22 cellular contexts compared by ENCODE assay signal in the genomic region with DNA sequence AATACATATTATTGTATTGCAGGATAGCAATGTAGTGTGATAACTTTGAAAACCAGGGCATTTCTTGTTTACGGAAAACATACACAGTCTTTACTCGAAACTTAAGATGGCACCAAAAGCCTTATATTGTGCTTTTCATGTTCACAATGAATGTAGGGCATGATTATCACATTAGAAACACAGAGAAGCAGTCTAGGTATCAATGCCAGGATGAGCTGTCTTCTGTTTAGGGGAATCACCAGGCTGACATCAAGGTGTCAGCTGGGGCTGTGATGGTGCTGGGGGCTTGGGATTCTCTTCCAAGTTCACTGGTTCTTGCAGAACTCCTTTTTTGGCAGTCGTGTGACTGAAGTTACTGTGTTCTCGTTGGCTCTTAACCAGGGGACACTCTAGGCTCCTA.
DNase-seq lines count a peak whose midpoint lies in the region; ATAC-seq and TF ChIP-seq lines count a peak whose summit lies in the region.
"Had no signal": no experiment of that assay in that cellular context is flagged by ENCODE, and none has a peak within 500 bp of the region (broad histone marks: within the 10 kb centered on the region; RNA-seq: fewer than 3 reads in every experiment).

No MANE protein-coding gene starts in this region.

- H3K9me3 Mint-ChIP-seq in stimulated activated effector memory CD8-positive, alpha-beta T cell treated with anti-CD3 and anti-CD28 coated beads, Interleukin-12 subunit alpha, Interleukin-12 subunit beta, amount 100 ng/mL, for 72 hours = peaks cover 6% of the 10 kb centered on the region
- peaks cover 0 to 10% (median 6%) of the 10 kb centered on the region in 7 donors for H3K9me3 Mint-ChIP-seq in CD14-positive monocyte

- H3K4ac ChIP-seq in IMR-90 (ENCODE audit: low read depth, low read length) = no peak overlapping the region

- TF ChIP-seq POLR2A in IMR-90 (IDR thresholded peaks at IDR 0.05; ENCODE audit: low read depth, low read length) = no peak

- no peak overlapping the region for H2BK5ac ChIP-seq in IMR-90 (ENCODE audit: low read depth, low read length, poor library complexity, severe bottlenecking)

- no peak overlapping the region for H3K23ac ChIP-seq in IMR-90 (ENCODE audit: low read depth, low read length)

- H2AK9ac ChIP-seq in IMR-90 (replicated peaks; ENCODE audit: low read depth, low read length, poor library complexity) = no peak overlapping the region

- no peaks in the 10 kb centered on the region for H3K36me3 ChIP-seq in IMR-90 (ENCODE audit: control insufficient read depth, insufficient read depth, low read length)
- H3K36me3 ChIP-seq: BLaER1 treated with 17β-estradiol and CSF1 and Interleukin-3, amounts not matched to agents 10 nM and 100 nM had no signal

- no peak overlapping the region for H3K18ac ChIP-seq in IMR-90 (ENCODE audit: low read depth, low read length)

- no peak overlapping the region for H2BK15ac ChIP-seq in IMR-90 (ENCODE audit: low read depth, low read length)

- no peak overlapping the region for H2AK5ac ChIP-seq in IMR-90 (ENCODE audit: low read depth, low read length)

- no peaks in the 10 kb centered on the region for H3K36me3 Mint-ChIP-seq in T-helper 17 cell (ENCODE audit: low read depth)
- H3K36me3 Mint-ChIP-seq in stimulated activated effector memory CD8-positive, alpha-beta T cell treated with anti-CD3 and anti-CD28 coated beads, Interleukin-12 subunit alpha, Interleukin-12 subunit beta, amount 100 ng/mL, for 72 hours = no peaks in the 10 kb centered on the region
- no peaks in the 10 kb centered on the region for H3K36me3 Mint-ChIP-seq in CD14-positive monocyte
- H3K36me3 Mint-ChIP-seq: CD4-positive, alpha-beta memory T cell; CD4-positive, CD25-positive, alpha-beta regulatory T cell; CD8-positive, alpha-beta memory T cell had no signal

- POLR2A ChIA-PET in IMR-90 (lab: Charles Lee; ENCODE audit: unreplicated experiment) = no interaction called here

- no TSS peak for BruUV-seq in IMR-90 (replicated peaks; lab: Mats Ljungman, UMichigan)

- no peaks in the 10 kb centered on the region for H3K27me3 ChIP-seq in IMR-90 (ENCODE audit: control insufficient read depth, insufficient read depth, low read length)
- H3K27me3 ChIP-seq: BLaER1 treated with 17β-estradiol and CSF1 and Interleukin-3, amounts not matched to agents 10 nM and 100 nM had no signal

- H3K27ac Mint-ChIP-seq in T-helper 17 cell = no peak overlapping the region
- peak overlapping the region; percentile 52 for H3K27ac Mint-ChIP-seq in stimulated activated effector memory CD8-positive, alpha-beta T cell treated with anti-CD3 and anti-CD28 coated beads, Interleukin-12 subunit alpha, Interleukin-12 subunit beta, amount 100 ng/mL, for 72 hours
- no peak overlapping the region for H3K27ac Mint-ChIP-seq in CD14-positive monocyte
- H3K27ac Mint-ChIP-seq: B cell; CD4-positive, alpha-beta memory T cell; CD8-positive, alpha-beta memory T cell had no signal

- H3K14ac ChIP-seq in IMR-90 (replicated peaks; ENCODE audit: low read depth, low read length) = no peak overlapping the region

- H3K4me3 ChIP-seq in IMR-90 (ENCODE audit: insufficient read depth, low read depth, low read length) = no peak overlapping the region
- H3K4me3 ChIP-seq: A549; BLaER1 treated with 17β-estradiol and CSF1 and Interleukin-3, amounts not matched to agents 10 nM and 100 nM; GM12878 had no signal

- H3K4me1 ChIP-seq in IMR-90 (ENCODE audit: control insufficient read depth, insufficient read depth, low read length) = no peaks in the 10 kb centered on the region
- H3K4me1 ChIP-seq: A549; BLaER1 treated with 17β-estradiol and CSF1 and Interleukin-3, amounts not matched to agents 10 nM and 100 nM had no signal

- H3K4me1 Mint-ChIP-seq in T-helper 17 cell (no peaks in the 10 kb centered on the region), CD14-positive monocyte (no peaks in the 10 kb centered on the region)
- H3K4me1 Mint-ChIP-seq in stimulated activated effector memory CD8-positive, alpha-beta T cell treated with anti-CD3 and anti-CD28 coated beads, Interleukin-12 subunit alpha, Interleukin-12 subunit beta, amount 100 ng/mL, for 72 hours = peaks cover 4% of the 10 kb centered on the region
- H3K4me1 Mint-ChIP-seq: B cell; CD4-positive, alpha-beta memory T cell; CD4-positive, CD25-positive, alpha-beta regulatory T cell; CD8-positive, alpha-beta memory T cell had no signal

- TF ChIP-seq CTCF in IMR-90 (conservative IDR thresholded peaks at IDR 0.05; ENCODE audit: low read depth, low read length) (no peak), CD14-positive monocyte (IDR thresholded peaks at IDR 0.05) (no peak)

- H3K9me1 ChIP-seq in IMR-90 (ENCODE audit: insufficient read depth, low read length) = no peaks in the 10 kb centered on the region

- H4K20me1 ChIP-seq in IMR-90 (ENCODE audit: insufficient read depth, low read length) = no peaks in the 10 kb centered on the region
- H4K20me1 ChIP-seq: BLaER1 treated with 17β-estradiol and CSF1 and Interleukin-3, amounts not matched to agents 10 nM and 100 nM had no signal

- TF ChIP-seq RAD21 in IMR-90 (IDR thresholded peaks at IDR 0.05; ENCODE audit: low read length) = no peak

- ATAC-seq in IMR-90 (ENCODE audit: low read depth) = no peak
- no peak for ATAC-seq in T-helper 17 cell
- ATAC-seq in stimulated activated effector memory CD8-positive, alpha-beta T cell treated with anti-CD3 and anti-CD28 coated beads, Interleukin-12 subunit alpha, Interleukin-12 subunit beta, amount 100 ng/mL, for 72 hours = peak; percentile 69
- ATAC-seq: A549, GM12878 had no signal

- no peaks in the 10 kb centered on the region for H3K79me1 ChIP-seq in IMR-90 (ENCODE audit: low read depth in 1 of 2, low read length in 2 of 2)

- peak overlapping the region; percentile 26 for H2AFZ ChIP-seq in IMR-90 (replicated peaks; ENCODE audit: low read length, poor library complexity)

- CTCF ChIA-PET in IMR-90 (lab: Yijun Ruan, JAX) = interaction anchor here (0.6 to 0.7 kb wide), 2 partner anchors 29 to 385 kb away, joined by 3 read pairs; no protein-coding TSS in a partner anchor

- H3K56ac ChIP-seq in IMR-90 (ENCODE audit: extremely low read depth, insufficient read depth, low read length) = no peak overlapping the region

- H3K27me3 Mint-ChIP-seq in T-helper 17 cell (no peaks in the 10 kb centered on the region), CD14-positive monocyte (ENCODE audit: low read depth in 3 of 3) (no peaks in the 10 kb centered on the region)
- H3K27me3 Mint-ChIP-seq: B cell; CD4-positive, alpha-beta memory T cell; CD4-positive, CD25-positive, alpha-beta regulatory T cell; CD8-positive, alpha-beta memory T cell had no signal

- dilution Hi-C loops in IMR-90 (cut with HindIII; ENCODE audit: low sequenced_read_pairs, unreplicated experiment) = no loop called here

- H3K4me2 ChIP-seq in IMR-90 (ENCODE audit: low read depth, low read length) = no peak overlapping the region
- H3K4me2 ChIP-seq: A549; BLaER1 treated with 17β-estradiol and CSF1 and Interleukin-3, amounts not matched to agents 10 nM and 100 nM had no signal

- in situ Hi-C loops in IMR-90 (cut with MboI; ENCODE audit: low sequenced_read_pairs) = no loop called here

- H4K91ac ChIP-seq in IMR-90 (ENCODE audit: insufficient read depth, low read depth, low read length) = no peak overlapping the region

- H3K27ac ChIP-seq in IMR-90 (ENCODE audit: insufficient read depth, low read length) = no peak overlapping the region
- H3K27ac ChIP-seq: 22Rv1; A549; BLaER1 treated with 17β-estradiol and CSF1 and Interleukin-3, amounts not matched to agents 10 nM and 100 nM; C4-2B had no signal

- H3K9ac ChIP-seq in IMR-90 (ENCODE audit: low read depth, low read length) = no peak overlapping the region
- H3K9ac ChIP-seq: BLaER1 treated with 17β-estradiol and CSF1 and Interleukin-3, amounts not matched to agents 10 nM and 100 nM had no signal

- DNase-seq in IMR-90 = no peak
- no peak for DNase-seq in T-helper 17 cell
- DNase-seq in stimulated activated effector memory CD8-positive, alpha-beta T cell treated with anti-CD3 and anti-CD28 coated beads, Interleukin-12 subunit alpha, Interleukin-12 subunit beta, amount 100 ng/mL, for 72 hours (ENCODE audit: low spot score in 2 of 2) = no peak
- no peak for DNase-seq in CD14-positive monocyte (ENCODE audit: low spot score)
- no peak for DNase-seq in NCI-H2029 treated with DMSO at 0.1 percent for 48 hours (lab: John Stamatoyannopoulos, UW)
- DNase-seq: AML-193; CD4-positive, alpha-beta memory T cell; CD4-positive, CD25-positive, alpha-beta regulatory T cell; CD8-positive, alpha-beta memory T cell; COR-L47; DMS 273 treated with DMSO at 0.1 percent for 48 hours; DMS153; DMS53; DMS79; DND-41; GDM1 had no signal

- H2BK20ac ChIP-seq in IMR-90 (ENCODE audit: low read depth, low read length) = no peak overlapping the region

- no CpG with 5 or more reads among the region's 4 CpGs for whole genome bisulfite sequencing in IMR-90 (ENCODE audit: extremely low coverage in 2 of 2, insufficient read length in 1 of 2), 2 experiments

- H4K8ac ChIP-seq in IMR-90 (ENCODE audit: low read depth in 2 of 2, low read length in 2 of 2) = no peak overlapping the region

- H4K5ac ChIP-seq in IMR-90 (ENCODE audit: low read depth, low read length) = no peak overlapping the region

- H3K4me3 Mint-ChIP-seq in T-helper 17 cell (peak overlapping the region; percentile 33), CD14-positive monocyte (no peak overlapping the region)
- no peak overlapping the region for H3K4me3 Mint-ChIP-seq in stimulated activated effector memory CD8-positive, alpha-beta T cell treated with anti-CD3 and anti-CD28 coated beads, Interleukin-12 subunit alpha, Interleukin-12 subunit beta, amount 100 ng/mL, for 72 hours
- H3K4me3 Mint-ChIP-seq: B cell; CD4-positive, alpha-beta memory T cell; CD4-positive, CD25-positive, alpha-beta regulatory T cell had no signal

- no peak overlapping the region for H2BK120ac ChIP-seq in IMR-90 (ENCODE audit: low read depth, low read length)

- no peaks in the 10 kb centered on the region for H3K9me3 ChIP-seq in IMR-90 (ENCODE audit: control insufficient read depth, insufficient read depth, low read length)
- H3K9me3 ChIP-seq in T-helper 17 cell (ENCODE audit: control insufficient read depth, low read length, poor library complexity, severe bottlenecking) = no peaks in the 10 kb centered on the region
- H3K9me3 ChIP-seq: A549; BLaER1 treated with 17β-estradiol and CSF1 and Interleukin-3, amounts not matched to agents 10 nM and 100 nM had no signal

- intact Hi-C loops in IMR-90 (cut with micrococcal nuclease) (no loop called here), CD14-positive monocyte (cut with micrococcal nuclease) (no loop called here)

TF ChIP-seq in IMR-90, 13 proteins besides CTCF, POLR2A, EP300 and RAD21 (continues in another document):
- TF ChIP-seq CHD1 (IDR thresholded peaks at IDR 0.05; ENCODE audit: low read depth, low read length) (no peak), RFX5 (IDR thresholded peaks at IDR 0.05; ENCODE audit: low read depth, low read length) (no peak), NFE2L2 (IDR thresholded peaks at IDR 0.05; ENCODE audit: low read depth, low read length) (no peak), FOS (IDR thresholded peaks at IDR 0.05; ENCODE audit: low read depth, low read length) (no peak), MXI1 (IDR thresholded peaks at IDR 0.05; ENCODE audit: borderline replicate concordance, low read depth, low read length) (no peak)
